ENCODE assay signal across 7 cellular contexts in the genomic region with DNA sequence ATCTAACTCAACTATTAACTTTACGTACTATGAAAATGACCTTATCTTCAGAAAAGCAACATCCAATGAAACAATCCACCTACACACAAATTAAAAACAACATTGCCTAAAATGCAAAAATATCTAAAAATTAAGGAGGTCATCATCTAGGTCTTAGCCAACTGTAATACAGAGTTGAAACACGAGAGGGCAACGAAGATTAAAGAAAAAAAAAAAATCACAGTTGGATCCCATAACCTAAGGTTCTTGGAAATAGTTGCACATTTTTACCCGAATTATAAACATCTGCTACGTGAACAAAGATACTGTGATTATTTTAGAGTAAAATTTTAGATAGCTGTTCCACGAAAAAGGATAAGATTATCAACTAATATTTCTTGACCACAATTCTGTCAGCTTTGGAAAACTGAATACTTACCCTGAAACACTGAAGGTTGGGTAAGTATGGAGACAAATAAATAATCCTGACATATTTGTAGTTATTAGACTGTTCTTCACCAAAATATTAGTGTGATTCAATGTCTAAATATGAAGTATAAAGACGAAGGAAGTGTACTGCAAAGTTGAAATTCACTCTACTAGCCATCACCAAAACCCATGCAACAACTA.
DNase-seq lines count a peak whose midpoint lies in the region; ATAC-seq and TF ChIP-seq lines count a peak whose summit lies in the region.

No MANE protein-coding gene starts in this region.

- no peak overlapping the region for H2BK15ac ChIP-seq in mesenchymal stem cell (ENCODE audit: low read depth, poor library complexity, severe bottlenecking)

- no peak overlapping the region for H3K18ac ChIP-seq in mesenchymal stem cell (ENCODE audit: low read depth in 1 of 2, low read length in 2 of 2)

- POLR2A ChIA-PET in activated CD4-positive, alpha-beta memory T cell treated with anti-CD3 and anti-CD28 coated beads, Interleukin-2, amount 10 ng/mL, durations not matched to agents 7 days and 5 days (lab: Charles Lee), result no interaction called here

- no peak overlapping the region for H2BK120ac ChIP-seq in mesenchymal stem cell (ENCODE audit: low read depth, low read length)

- H3K27ac ChIP-seq in mesenchymal stem cell (ENCODE audit: low read length, poor library complexity, severe bottlenecking), result no peak overlapping the region

- H3K9me3 Mint-ChIP-seq in chondrocyte (ENCODE audit: low read depth), result no peaks in the 10 kb centered on the region
- H3K9me3 Mint-ChIP-seq in activated CD4-positive, alpha-beta memory T cell treated with anti-CD3 and anti-CD28 coated beads, Interleukin-2, amount 10 ng/mL, durations not matched to agents 7 days and 5 days, result no peaks in the 10 kb centered on the region

- H2BK5ac ChIP-seq in mesenchymal stem cell (ENCODE audit: low read depth, low read length, poor library complexity, severe bottlenecking), result no peak overlapping the region

- H4K91ac ChIP-seq in mesenchymal stem cell (ENCODE audit: low read length), result no peak overlapping the region

- no peak overlapping the region for H3K14ac ChIP-seq in mesenchymal stem cell (ENCODE audit: low read length in 2 of 2)

- H4K8ac ChIP-seq in mesenchymal stem cell (ENCODE audit: low read length), result no peak overlapping the region

- DNase-seq in GM12865 (ENCODE audit: low read depth) (peak; percentile 30), MV-4-11 (lab: John Stamatoyannopoulos, UW) (peak; percentile 41), chondrocyte (ENCODE audit: low spot score) (no peak), mesenchymal stem cell (peak; percentile 44), nucleus accumbens (lab: John Stamatoyannopoulos, UW) (no peak)
- no peak for DNase-seq in activated CD4-positive, alpha-beta memory T cell treated with anti-CD3 and anti-CD28 coated beads, Interleukin-2, amount 10 ng/mL, durations not matched to agents 7 days and 5 days

- H3K36me3 ChIP-seq in mesenchymal stem cell (ENCODE audit: control insufficient read depth in 1 of 2, insufficient read depth in 2 of 2, low read depth in 1 of 2, low read length in 2 of 2), result peaks cover 5 to 35% of the 10 kb centered on the region in 2 experiments

- H3K9me3 ChIP-seq in mesenchymal stem cell (ENCODE audit: control insufficient read depth, low read length), result no peaks in the 10 kb centered on the region

- H3K4ac ChIP-seq in mesenchymal stem cell (ENCODE audit: low read depth in 1 of 2, low read length in 2 of 2), result no peak overlapping the region

- H3K36me3 Mint-ChIP-seq in chondrocyte (ENCODE audit: low read depth), result peaks cover 16% of the 10 kb centered on the region
- H3K36me3 Mint-ChIP-seq in activated CD4-positive, alpha-beta memory T cell treated with anti-CD3 and anti-CD28 coated beads, Interleukin-2, amount 10 ng/mL, durations not matched to agents 7 days and 5 days (ENCODE audit: low read depth), result no peaks in the 10 kb centered on the region

- no peak overlapping the region for H2BK12ac ChIP-seq in mesenchymal stem cell (ENCODE audit: low read length in 2 of 2)

- CTCF ChIA-PET in activated CD4-positive, alpha-beta memory T cell treated with anti-CD3 and anti-CD28 coated beads, Interleukin-2, amount 10 ng/mL, durations not matched to agents 7 days and 5 days (lab: Charles Lee), result interaction anchor here (1.5 kb wide), 1 partner anchor 8 kb away, joined by 3 read pairs; no protein-coding TSS in a partner anchor

- 75% methylated on average over 4 of the region's 7 CpGs for WGBS in mesenchymal stem cell

- H3K23ac ChIP-seq in mesenchymal stem cell (ENCODE audit: low read length in 2 of 2), result no peak overlapping the region

- TF ChIP-seq CTCF in GM12865 (IDR thresholded peaks at IDR 0.05; ENCODE audit: insufficient read depth, low read depth, low read length, missing control alignments) (peak; percentile 35), chondrocyte (IDR thresholded peaks at IDR 0.05) (peak; percentile 90)

- no peak overlapping the region for H3K4me3 Mint-ChIP-seq in chondrocyte (ENCODE audit: unreplicated experiment)
- H3K4me3 Mint-ChIP-seq in activated CD4-positive, alpha-beta memory T cell treated with anti-CD3 and anti-CD28 coated beads, Interleukin-2, amount 10 ng/mL, durations not matched to agents 7 days and 5 days, result no peak overlapping the region

- no peak overlapping the region for H3K4me3 ChIP-seq in GM12865 (ENCODE audit: low read depth, low read length)
- H3K4me3 ChIP-seq in mesenchymal stem cell (ENCODE audit: insufficient read depth in 1 of 2, low read depth in 1 of 2, low read length in 2 of 2), result no peak overlapping the region

- no peak overlapping the region for H2AK5ac ChIP-seq in mesenchymal stem cell (ENCODE audit: low read length, severe bottlenecking)

- no peak overlapping the region for H3K4me2 ChIP-seq in mesenchymal stem cell (ENCODE audit: low read length, poor library complexity, severe bottlenecking)

- no peak overlapping the region for H3K27ac Mint-ChIP-seq in chondrocyte (ENCODE audit: unreplicated experiment)
- H3K27ac Mint-ChIP-seq in activated CD4-positive, alpha-beta memory T cell treated with anti-CD3 and anti-CD28 coated beads, Interleukin-2, amount 10 ng/mL, durations not matched to agents 7 days and 5 days, result no peak overlapping the region

- H3K27me3 Mint-ChIP-seq in chondrocyte (ENCODE audit: low read depth), result no peaks in the 10 kb centered on the region
- no peaks in the 10 kb centered on the region for H3K27me3 Mint-ChIP-seq in activated CD4-positive, alpha-beta memory T cell treated with anti-CD3 and anti-CD28 coated beads, Interleukin-2, amount 10 ng/mL, durations not matched to agents 7 days and 5 days

- H3K4me1 ChIP-seq in mesenchymal stem cell (ENCODE audit: control insufficient read depth, insufficient read depth, low read depth, low read length), result no peaks in the 10 kb centered on the region

- H3K4me1 Mint-ChIP-seq in chondrocyte (ENCODE audit: low read depth), result peaks cover 18% of the 10 kb centered on the region
- H3K4me1 Mint-ChIP-seq in activated CD4-positive, alpha-beta memory T cell treated with anti-CD3 and anti-CD28 coated beads, Interleukin-2, amount 10 ng/mL, durations not matched to agents 7 days and 5 days, result peaks cover 16% of the 10 kb centered on the region

- peak overlapping the region; percentile 53 for H3K9ac ChIP-seq in mesenchymal stem cell (ENCODE audit: low read length)

- ATAC-seq in GM19328 (IDR thresholded peaks at IDR 0.05; ENCODE audit: unreplicated experiment), result no peak

- no peak overlapping the region for H2AFZ ChIP-seq in mesenchymal stem cell (ENCODE audit: low read depth, low read length)

- H3K27me3 ChIP-seq in mesenchymal stem cell (ENCODE audit: control insufficient read depth in 1 of 2, insufficient read depth in 1 of 2, low read length in 2 of 2), result no peaks in the 10 kb centered on the region

- peaks cover 2% of the 10 kb centered on the region for H3K79me1 ChIP-seq in mesenchymal stem cell (replicated peaks; ENCODE audit: low read length, poor library complexity, severe bottlenecking)

Comparison
In these comparisons a context has a peak if more than half of its experiments do, and no peak if none do; other contexts are left out.
1. DNase-seq: peak in GM12865 (single experiment), MV-4-11 (single experiment) and mesenchymal stem cell (single experiment); none in chondrocyte (single experiment), nucleus accumbens (0 of 56) and activated CD4-positive, alpha-beta memory T cell treated with anti-CD3 and anti-CD28 coated beads, Interleukin-2, amount 10 ng/mL, durations not matched to agents 7 days and 5 days (single experiment).